2 cellular contexts compared by ENCODE assay signal in the genomic region with DNA sequence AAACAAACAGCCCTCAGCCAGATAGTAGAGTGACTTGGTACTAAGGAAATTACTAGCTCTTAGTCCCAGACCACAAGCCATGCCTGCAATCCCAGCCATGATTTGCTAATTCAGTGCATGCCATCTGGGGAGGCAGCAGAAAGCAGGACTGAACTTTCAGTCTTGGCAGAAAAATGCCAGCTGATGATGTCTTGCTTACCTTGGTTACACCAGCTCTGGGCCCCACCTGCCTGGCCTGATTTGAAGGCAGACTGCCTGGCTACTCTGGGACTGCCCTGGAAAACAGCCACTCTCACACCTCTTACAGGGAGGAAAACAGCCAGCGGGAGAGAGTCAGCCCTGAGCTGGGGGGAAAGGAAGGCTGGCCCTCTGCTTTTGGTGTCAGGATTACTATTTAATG.
TF ChIP-seq lines count a peak whose summit lies in the region.

No MANE protein-coding gene starts in this region.

TF ChIP-seq in liver, 16 proteins besides CTCF, POLR2A, EP300 and RAD21:
- no peak for TF ChIP-seq GABPA (IDR thresholded peaks at IDR 0.05 in 1 of 2, conservative IDR thresholded peaks at IDR 0.05 in 1 of 2)
- TF ChIP-seq HNF4G (IDR thresholded peaks at IDR 0.05) = no peak
- TF ChIP-seq, protein P1, sequence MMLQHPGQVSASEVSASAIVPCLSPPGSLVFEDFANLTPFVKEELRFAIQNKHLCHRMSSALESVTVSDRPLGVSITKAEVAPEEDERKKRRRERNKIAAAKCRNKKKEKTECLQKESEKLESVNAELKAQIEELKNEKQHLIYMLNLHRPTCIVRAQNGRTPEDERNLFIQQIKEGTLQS (IDR thresholded peaks at IDR 0.05) = no peak
- peak; percentile 12 for TF ChIP-seq YY1 (IDR thresholded peaks at IDR 0.05)
- no peak for TF ChIP-seq JUND (IDR thresholded peaks at IDR 0.05)
- no peak for TF ChIP-seq SP1 (IDR thresholded peaks at IDR 0.05)
- TF ChIP-seq, protein P2, sequence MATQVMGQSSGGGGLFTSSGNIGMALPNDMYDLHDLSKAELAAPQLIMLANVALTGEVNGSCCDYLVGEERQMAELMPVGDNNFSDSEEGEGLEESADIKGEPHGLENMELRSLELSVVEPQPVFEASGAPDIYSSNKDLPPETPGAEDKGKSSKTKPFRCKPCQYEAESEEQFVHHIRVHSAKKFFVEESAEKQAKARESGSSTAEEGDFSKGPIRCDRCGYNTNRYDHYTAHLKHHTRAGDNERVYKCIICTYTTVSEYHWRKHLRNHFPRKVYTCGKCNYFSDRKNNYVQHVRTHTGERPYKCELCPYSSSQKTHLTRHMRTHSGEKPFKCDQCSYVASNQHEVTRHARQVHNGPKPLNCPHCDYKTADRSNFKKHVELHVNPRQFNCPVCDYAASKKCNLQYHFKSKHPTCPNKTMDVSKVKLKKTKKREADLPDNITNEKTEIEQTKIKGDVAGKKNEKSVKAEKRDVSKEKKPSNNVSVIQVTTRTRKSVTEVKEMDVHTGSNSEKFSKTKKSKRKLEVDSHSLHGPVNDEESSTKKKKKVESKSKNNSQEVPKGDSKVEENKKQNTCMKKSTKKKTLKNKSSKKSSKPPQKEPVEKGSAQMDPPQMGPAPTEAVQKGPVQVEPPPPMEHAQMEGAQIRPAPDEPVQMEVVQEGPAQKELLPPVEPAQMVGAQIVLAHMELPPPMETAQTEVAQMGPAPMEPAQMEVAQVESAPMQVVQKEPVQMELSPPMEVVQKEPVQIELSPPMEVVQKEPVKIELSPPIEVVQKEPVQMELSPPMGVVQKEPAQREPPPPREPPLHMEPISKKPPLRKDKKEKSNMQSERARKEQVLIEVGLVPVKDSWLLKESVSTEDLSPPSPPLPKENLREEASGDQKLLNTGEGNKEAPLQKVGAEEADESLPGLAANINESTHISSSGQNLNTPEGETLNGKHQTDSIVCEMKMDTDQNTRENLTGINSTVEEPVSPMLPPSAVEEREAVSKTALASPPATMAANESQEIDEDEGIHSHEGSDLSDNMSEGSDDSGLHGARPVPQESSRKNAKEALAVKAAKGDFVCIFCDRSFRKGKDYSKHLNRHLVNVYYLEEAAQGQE (IDR thresholded peaks at IDR 0.05) = no peak
- TF ChIP-seq, protein P3, sequence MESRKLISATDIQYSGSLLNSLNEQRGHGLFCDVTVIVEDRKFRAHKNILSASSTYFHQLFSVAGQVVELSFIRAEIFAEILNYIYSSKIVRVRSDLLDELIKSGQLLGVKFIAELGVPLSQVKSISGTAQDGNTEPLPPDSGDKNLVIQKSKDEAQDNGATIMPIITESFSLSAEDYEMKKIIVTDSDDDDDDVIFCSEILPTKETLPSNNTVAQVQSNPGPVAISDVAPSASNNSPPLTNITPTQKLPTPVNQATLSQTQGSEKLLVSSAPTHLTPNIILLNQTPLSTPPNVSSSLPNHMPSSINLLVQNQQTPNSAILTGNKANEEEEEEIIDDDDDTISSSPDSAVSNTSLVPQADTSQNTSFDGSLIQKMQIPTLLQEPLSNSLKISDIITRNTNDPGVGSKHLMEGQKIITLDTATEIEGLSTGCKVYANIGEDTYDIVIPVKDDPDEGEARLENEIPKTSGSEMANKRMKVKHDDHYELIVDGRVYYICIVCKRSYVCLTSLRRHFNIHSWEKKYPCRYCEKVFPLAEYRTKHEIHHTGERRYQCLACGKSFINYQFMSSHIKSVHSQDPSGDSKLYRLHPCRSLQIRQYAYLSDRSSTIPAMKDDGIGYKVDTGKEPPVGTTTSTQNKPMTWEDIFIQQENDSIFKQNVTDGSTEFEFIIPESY (IDR thresholded peaks at IDR 0.05) = no peak
- no peak for TF ChIP-seq EGR1 (IDR thresholded peaks at IDR 0.05; ENCODE audit: low read depth in 2 of 2)
- no peak for TF ChIP-seq FOXA2 (IDR thresholded peaks at IDR 0.05)
- TF ChIP-seq TAF1 (conservative IDR thresholded peaks at IDR 0.05) = no peak
- TF ChIP-seq FOXA1 (IDR thresholded peaks at IDR 0.05) = no peak
- TF ChIP-seq RXRA (IDR thresholded peaks at IDR 0.05) = peak in 1 of 2 donors; percentile 30
- TF ChIP-seq HNF4A (conservative IDR thresholded peaks at IDR 0.05) = peak in 1 of 2 donors; percentile 16
- TF ChIP-seq NR2F2 (IDR thresholded peaks at IDR 0.05) = no peak
- TF ChIP-seq, protein P4, sequence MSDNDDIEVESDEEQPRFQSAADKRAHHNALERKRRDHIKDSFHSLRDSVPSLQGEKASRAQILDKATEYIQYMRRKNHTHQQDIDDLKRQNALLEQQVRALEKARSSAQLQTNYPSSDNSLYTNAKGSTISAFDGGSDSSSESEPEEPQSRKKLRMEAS (IDR thresholded peaks at IDR 0.05) = no peak

TF ChIP-seq in HepG2, 621 proteins besides CTCF, POLR2A, EP300 and RAD21:
- TF ChIP-seq ZNF17 (CRISPR knock-in tag; IDR thresholded peaks at IDR 0.05) (no peak), ZNF558 (CRISPR knock-in tag; IDR thresholded peaks at IDR 0.05; ENCODE audit: borderline replicate concordance) (no peak), MED1 (CRISPR knock-in tag; IDR thresholded peaks at IDR 0.05) (no peak), FOXA1 (IDR thresholded peaks at IDR 0.05) (no peak), FOXA1 (CRISPR knock-in tag; IDR thresholded peaks at IDR 0.05) (no peak), ARNT (IDR thresholded peaks at IDR 0.05) (no peak), HMG20B (CRISPR knock-in tag; conservative IDR thresholded peaks at IDR 0.05) (no peak), PHF8 (CRISPR knock-in tag; IDR thresholded peaks at IDR 0.05) (no peak), SRY (CRISPR knock-in tag; IDR thresholded peaks at IDR 0.05) (no peak), ZNF34 (CRISPR knock-in tag; IDR thresholded peaks at IDR 0.05; ENCODE audit: borderline replicate concordance) (no peak), ZNF3 (CRISPR knock-in tag; IDR thresholded peaks at IDR 0.05) (no peak), ETV5 (CRISPR knock-in tag; IDR thresholded peaks at IDR 0.05; ENCODE audit: borderline replicate concordance) (no peak), ZNF589 (CRISPR knock-in tag; conservative IDR thresholded peaks at IDR 0.05) (no peak), ARID2 (CRISPR knock-in tag; IDR thresholded peaks at IDR 0.05; ENCODE audit: borderline replicate concordance) (no peak)
- TF ChIP-seq, protein P5, sequence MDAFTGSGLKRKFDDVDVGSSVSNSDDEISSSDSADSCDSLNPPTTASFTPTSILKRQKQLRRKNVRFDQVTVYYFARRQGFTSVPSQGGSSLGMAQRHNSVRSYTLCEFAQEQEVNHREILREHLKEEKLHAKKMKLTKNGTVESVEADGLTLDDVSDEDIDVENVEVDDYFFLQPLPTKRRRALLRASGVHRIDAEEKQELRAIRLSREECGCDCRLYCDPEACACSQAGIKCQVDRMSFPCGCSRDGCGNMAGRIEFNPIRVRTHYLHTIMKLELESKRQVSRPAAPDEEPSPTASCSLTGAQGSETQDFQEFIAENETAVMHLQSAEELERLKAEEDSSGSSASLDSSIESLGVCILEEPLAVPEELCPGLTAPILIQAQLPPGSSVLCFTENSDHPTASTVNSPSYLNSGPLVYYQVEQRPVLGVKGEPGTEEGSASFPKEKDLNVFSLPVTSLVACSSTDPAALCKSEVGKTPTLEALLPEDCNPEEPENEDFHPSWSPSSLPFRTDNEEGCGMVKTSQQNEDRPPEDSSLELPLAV (CRISPR knock-in tag; conservative IDR thresholded peaks at IDR 0.05; ENCODE audit: low read depth) = no peak
- TF ChIP-seq, protein P6, sequence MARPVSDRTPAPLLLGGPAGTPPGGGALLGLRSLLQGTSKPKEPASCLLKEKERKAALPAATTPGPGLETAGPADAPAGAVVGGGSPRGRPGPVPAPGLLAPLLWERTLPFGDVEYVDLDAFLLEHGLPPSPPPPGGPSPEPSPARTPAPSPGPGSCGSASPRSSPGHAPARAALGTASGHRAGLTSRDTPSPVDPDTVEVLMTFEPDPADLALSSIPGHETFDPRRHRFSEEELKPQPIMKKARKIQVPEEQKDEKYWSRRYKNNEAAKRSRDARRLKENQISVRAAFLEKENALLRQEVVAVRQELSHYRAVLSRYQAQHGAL (CRISPR knock-in tag; IDR thresholded peaks at IDR 0.05; ENCODE audit: not compliant biosample characterization) = no peak
- TF ChIP-seq, protein P7, sequence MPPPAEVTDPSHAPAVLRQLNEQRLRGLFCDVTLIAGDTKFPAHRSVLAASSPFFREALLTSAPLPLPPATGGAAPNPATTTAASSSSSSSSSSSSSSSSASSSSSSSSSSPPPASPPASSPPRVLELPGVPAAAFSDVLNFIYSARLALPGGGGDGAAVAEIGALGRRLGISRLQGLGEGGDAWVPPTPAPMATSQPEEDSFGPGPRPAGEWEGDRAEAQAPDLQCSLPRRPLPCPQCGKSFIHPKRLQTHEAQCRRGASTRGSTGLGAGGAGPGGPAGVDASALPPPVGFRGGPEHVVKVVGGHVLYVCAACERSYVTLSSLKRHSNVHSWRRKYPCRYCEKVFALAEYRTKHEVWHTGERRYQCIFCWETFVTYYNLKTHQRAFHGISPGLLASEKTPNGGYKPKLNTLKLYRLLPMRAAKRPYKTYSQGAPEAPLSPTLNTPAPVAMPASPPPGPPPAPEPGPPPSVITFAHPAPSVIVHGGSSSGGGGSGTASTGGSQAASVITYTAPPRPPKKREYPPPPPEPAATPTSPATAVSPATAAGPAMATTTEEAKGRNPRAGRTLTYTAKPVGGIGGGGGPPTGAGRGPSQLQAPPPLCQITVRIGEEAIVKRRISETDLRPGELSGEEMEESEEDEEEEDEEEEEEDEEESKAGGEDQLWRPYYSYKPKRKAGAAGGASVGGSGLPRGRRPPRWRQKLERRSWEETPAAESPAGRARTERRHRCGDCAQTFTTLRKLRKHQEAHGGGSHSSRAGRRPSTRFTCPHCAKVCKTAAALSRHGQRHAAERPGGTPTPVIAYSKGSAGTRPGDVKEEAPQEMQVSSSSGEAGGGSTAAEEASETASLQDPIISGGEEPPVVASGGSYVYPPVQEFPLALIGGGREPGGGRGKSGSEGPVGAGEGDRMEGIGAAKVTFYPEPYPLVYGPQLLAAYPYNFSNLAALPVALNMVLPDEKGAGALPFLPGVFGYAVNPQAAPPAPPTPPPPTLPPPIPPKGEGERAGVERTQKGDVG (CRISPR knock-in tag; IDR thresholded peaks at IDR 0.05; ENCODE audit: borderline replicate concordance) = no peak
- TF ChIP-seq, protein P8, sequence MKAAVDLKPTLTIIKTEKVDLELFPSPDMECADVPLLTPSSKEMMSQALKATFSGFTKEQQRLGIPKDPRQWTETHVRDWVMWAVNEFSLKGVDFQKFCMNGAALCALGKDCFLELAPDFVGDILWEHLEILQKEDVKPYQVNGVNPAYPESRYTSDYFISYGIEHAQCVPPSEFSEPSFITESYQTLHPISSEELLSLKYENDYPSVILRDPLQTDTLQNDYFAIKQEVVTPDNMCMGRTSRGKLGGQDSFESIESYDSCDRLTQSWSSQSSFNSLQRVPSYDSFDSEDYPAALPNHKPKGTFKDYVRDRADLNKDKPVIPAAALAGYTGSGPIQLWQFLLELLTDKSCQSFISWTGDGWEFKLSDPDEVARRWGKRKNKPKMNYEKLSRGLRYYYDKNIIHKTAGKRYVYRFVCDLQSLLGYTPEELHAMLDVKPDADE (CRISPR knock-in tag; IDR thresholded peaks at IDR 0.05) = no peak
